In the genomic region with DNA sequence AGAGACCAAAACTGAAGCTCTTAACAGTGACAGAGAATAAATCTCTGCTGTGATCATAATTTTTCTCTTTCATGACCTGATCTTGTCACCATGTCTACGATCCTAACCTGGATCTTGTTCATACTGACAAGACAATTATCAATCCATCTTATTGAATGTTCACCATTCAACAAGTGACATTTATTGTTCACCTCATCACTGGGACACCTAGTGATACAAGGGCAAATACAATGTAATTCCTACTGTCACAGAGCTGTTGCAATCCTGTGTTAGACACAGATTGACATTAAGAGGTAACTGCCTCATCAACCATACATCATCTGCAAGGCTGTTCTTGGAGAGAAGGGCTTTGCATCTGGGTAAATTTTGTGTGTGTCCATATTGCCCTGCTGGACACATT, we compare ENCODE assay signal across 38 cellular contexts.
"Had no signal": no experiment of that assay in that cellular context is flagged by ENCODE, and none has a peak within 500 bp of the region (broad histone marks: within the 10 kb centered on the region; RNA-seq: fewer than 3 reads in every experiment).

No MANE protein-coding gene starts in this region.

- H3K9me3 ChIP-seq: adrenal gland, ascending aorta, body of pancreas, breast epithelium had no signal

- H3K36me3 ChIP-seq: adrenal gland, ascending aorta, brain microvascular endothelial cell, cardiac muscle cell had no signal

- H3K4me1 ChIP-seq: adrenal gland, ascending aorta, body of pancreas, breast epithelium had no signal

- FAIRE-seq: astrocyte, bronchial epithelial cell had no signal

- DNase-seq: activated effector memory CD4-positive, alpha-beta T cell treated with anti-CD3 and anti-CD28 coated beads, Interleukin-2, amount 50 U/mL, for 16 hours; activated effector memory CD4-positive, alpha-beta T cell treated with Interleukin-2 at 50 U/mL for 16 hours; activated gamma-delta T cell; activated gamma-delta T cell treated with Interleukin-2 at 50 U/mL for 16 hours; activated naive CD4-positive, alpha-beta T cell; activated naive CD4-positive, alpha-beta T cell treated with anti-CD3 and anti-CD28 coated beads for 36 hours; activated naive CD4-positive, alpha-beta T cell treated with anti-CD3 and anti-CD28 coated beads, Interleukin-2, amount 10 ng/mL, durations not matched to agents 7 days and 5 days; activated naive CD4-positive, alpha-beta T cell treated with anti-CD3 and anti-CD28 coated beads, Interleukin-2, amount 50 U/mL, for 16 hours; activated naive CD4-positive, alpha-beta T cell treated with Interleukin-2 at 50 U/mL for 16 hours; activated naive CD8-positive, alpha-beta T cell treated with anti-CD3 and anti-CD28 coated beads for 36 hours; activated naive CD8-positive, alpha-beta T cell treated with anti-CD3 and anti-CD28 coated beads, Interleukin-2, amount 10 ng/mL, durations not matched to agents 7 days and 5 days; activated naive CD8-positive, alpha-beta T cell treated with anti-CD3 and anti-CD28 coated beads, Interleukin-2, amount 50 U/mL, for 24 hours; activated T-cell treated with anti-CD3 and anti-CD28 coated beads, Interleukin-2, amount 50 U/mL, for 1 hour; activated T-cell treated with anti-CD3 and anti-CD28 coated beads, Interleukin-2, amount 50 U/mL, for 24 hours; activated T-cell treated with anti-CD3 and anti-CD28 coated beads, Interleukin-2, amount 50 U/mL, for 4 hours; activated T-cell treated with anti-CD3 and anti-CD28 coated beads, Interleukin-2, amount 50 U/mL, for 48 hours; activated T-cell treated with anti-CD3 and anti-CD28 coated beads, Interleukin-2, amount 50 U/mL, for 72 hours; adrenal gland; amniotic stem cell; amygdala; anterior cingulate cortex; aorta; body of pancreas; brain microvascular endothelial cell; caudate nucleus; central memory CD4-positive, alpha-beta T cell; cerebellar nuclear complex had no signal

- H3K27me3 ChIP-seq: adrenal gland, ascending aorta, body of pancreas, brain microvascular endothelial cell, breast epithelium, cardiac muscle cell had no signal

- H3K27ac Mint-ChIP-seq: activated naive CD4-positive, alpha-beta T cell treated with anti-CD3 and anti-CD28 coated beads for 36 hours; activated naive CD4-positive, alpha-beta T cell treated with anti-CD3 and anti-CD28 coated beads, Interleukin-2, amount 10 ng/mL, durations not matched to agents 7 days and 5 days; activated naive CD4-positive, alpha-beta T cell treated with anti-CD3 and anti-CD28 coated beads, Interleukin-2, amount 50 U/mL, for 24 hours; activated naive CD8-positive, alpha-beta T cell; activated naive CD8-positive, alpha-beta T cell treated with anti-CD3 and anti-CD28 coated beads for 36 hours; activated naive CD8-positive, alpha-beta T cell treated with anti-CD3 and anti-CD28 coated beads, Interleukin-2, amount 10 ng/mL, durations not matched to agents 7 days and 5 days; activated naive CD8-positive, alpha-beta T cell treated with anti-CD3 and anti-CD28 coated beads, Interleukin-2, amount 50 U/mL, for 24 hours; activated T-cell treated with anti-CD3 and anti-CD28 coated beads, Interleukin-2, amount 50 U/mL, for 24 hours; activated T-cell treated with anti-CD3 and anti-CD28 coated beads, Interleukin-2, amount 50 U/mL, for 72 hours; activated T-helper 1 cell treated with anti-CD3 and anti-CD28 coated beads, Interleukin-12 subunit alpha, Interleukin-12 subunit beta, Interleukin-2, Interleukin-4 antibody, amounts not matched to agents 30 ng/mL and 10 ng/mL and 1 ng/mL, durations not matched to agents 14 hours and 24 hours and 36 hours; activated T-helper 17 cell treated with anti-CD3 and anti-CD28 coated beads, Interleukin-2, amount 50 U/mL, for 72 hours; activated T-helper 2 cell treated with anti-CD3 and anti-CD28 coated beads, Interferon-gamma antibody, Interleukin-2, Interleukin-4, amounts not matched to agents 10 μg/mL and 5 μg/mL and 100 μg/mL, durations not matched to agents 14 hours and 24 hours and 36 hours; brain had no signal

- H3K9me3 Mint-ChIP-seq: brain had no signal

- H3K4me3 ChIP-seq: adrenal gland, ascending aorta, body of pancreas, breast epithelium, cardiac muscle cell had no signal

- H3K27ac ChIP-seq: adrenal gland, ascending aorta, body of pancreas, brain microvascular endothelial cell, breast epithelium, cardiac muscle cell had no signal

- ATAC-seq: activated naive CD8-positive, alpha-beta T cell treated with anti-CD3 and anti-CD28 coated beads, Interleukin-2, amount 50 U/mL, for 24 hours; activated T-cell treated with anti-CD3 and anti-CD28 coated beads, Interleukin-2, amount 50 U/mL, for 4 hours; activated T-cell treated with anti-CD3 and anti-CD28 coated beads, Interleukin-2, amount 50 U/mL, for 72 hours; activated T-helper 17 cell treated with anti-CD3 and anti-CD28 coated beads, Interleukin-2, amount 50 U/mL, for 72 hours; body of pancreas had no signal

- H3K36me3 Mint-ChIP-seq: activated naive CD4-positive, alpha-beta T cell treated with anti-CD3 and anti-CD28 coated beads, Interleukin-2, amount 10 ng/mL, durations not matched to agents 7 days and 5 days; activated naive CD4-positive, alpha-beta T cell treated with anti-CD3 and anti-CD28 coated beads, Interleukin-2, amount 50 U/mL, for 24 hours; activated naive CD8-positive, alpha-beta T cell; activated naive CD8-positive, alpha-beta T cell treated with anti-CD3 and anti-CD28 coated beads for 36 hours; activated naive CD8-positive, alpha-beta T cell treated with anti-CD3 and anti-CD28 coated beads, Interleukin-2, amount 10 ng/mL, durations not matched to agents 7 days and 5 days; brain had no signal
